22 cellular contexts compared by ENCODE assay signal in the genomic region with DNA sequence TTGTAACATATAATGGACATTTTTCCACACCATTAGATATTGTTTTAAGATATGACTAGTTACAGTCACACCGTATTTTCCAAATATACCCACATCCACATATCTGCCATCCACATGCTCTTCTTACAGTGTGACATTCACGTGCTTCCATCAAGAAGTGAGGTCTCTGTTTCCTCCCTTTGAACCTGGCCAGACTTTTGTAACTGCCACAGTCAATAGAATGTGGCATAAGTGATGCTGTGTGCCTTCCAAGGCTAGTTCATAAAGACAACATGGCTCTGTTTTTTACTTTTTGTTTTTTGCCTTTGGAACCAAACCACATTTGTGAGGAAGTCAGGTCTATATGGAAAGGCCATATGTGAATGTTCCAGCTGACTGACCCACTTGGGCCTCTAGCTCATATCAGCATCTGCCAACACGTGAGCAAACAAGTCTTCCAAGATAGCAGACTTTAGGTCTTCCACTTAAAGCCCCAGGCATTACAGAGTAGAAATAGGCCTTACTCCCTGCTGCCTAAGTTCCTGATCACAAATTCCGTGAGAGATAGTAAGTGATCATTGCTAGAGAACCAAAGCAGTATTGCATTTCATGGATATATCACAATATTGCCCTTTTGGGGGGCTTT. TPM values are rescaled to one million over a fixed set of nuclear protein-coding genes. Genes with fewer than 3 reads are reported as not detected.
DNase-seq lines count a peak whose midpoint lies in the region; ATAC-seq, FAIRE-seq and TF ChIP-seq lines count a peak whose summit lies in the region.
"Had no signal": no experiment of that assay in that cellular context is flagged by ENCODE, and none has a peak within 500 bp of the region (broad histone marks: within the 10 kb centered on the region; RNA-seq: fewer than 3 reads in every experiment).

No MANE protein-coding gene starts in this region.

- no peaks in the 10 kb centered on the region for H3K36me3 Mint-ChIP-seq in natural killer cell treated with Interleukin-12 subunit alpha and Interleukin-12 subunit beta and Interleukin-15 and Interleukin-18, amount 100 ng/mL, for 72 hours
- no peaks in the 10 kb centered on the region for H3K36me3 Mint-ChIP-seq in natural killer cell
- H3K36me3 Mint-ChIP-seq: CD8-positive, alpha-beta T cell had no signal

- no peaks in the 10 kb centered on the region for H3K9me3 ChIP-seq in body of pancreas
- H3K9me3 ChIP-seq in uterus: no peaks in the 10 kb centered on the region
- H3K9me3 ChIP-seq: BLaER1 treated with 17β-estradiol and CSF1 and Interleukin-3, amounts not matched to agents 10 nM and 100 nM had no signal

- ATAC-seq in natural killer cell treated with Interleukin-12 subunit alpha and Interleukin-12 subunit beta and Interleukin-15 and Interleukin-18, amount 100 ng/mL, for 72 hours: no peak
- ATAC-seq in natural killer cell: no peak
- ATAC-seq in HG02938 (IDR thresholded peaks at IDR 0.05; ENCODE audit: unreplicated experiment): peak; percentile 13
- ATAC-seq in body of pancreas: no peak
- ATAC-seq: CD8-positive, alpha-beta T cell had no signal

- H3K27ac Mint-ChIP-seq in natural killer cell treated with Interleukin-12 subunit alpha and Interleukin-12 subunit beta and Interleukin-15 and Interleukin-18, amount 100 ng/mL, for 72 hours: peak overlapping the region in 1 of 2 donors; percentile 77
- H3K27ac Mint-ChIP-seq in natural killer cell: no peak overlapping the region
- H3K27ac Mint-ChIP-seq: CD8-positive, alpha-beta T cell had no signal

- H3K4me1 ChIP-seq in body of pancreas: peaks cover 25% of the 10 kb centered on the region
- H3K4me1 ChIP-seq in uterus: no peaks in the 10 kb centered on the region
- H3K4me1 ChIP-seq: BLaER1 treated with 17β-estradiol and CSF1 and Interleukin-3, amounts not matched to agents 10 nM and 100 nM had no signal

- H3K9me3 Mint-ChIP-seq in natural killer cell treated with Interleukin-12 subunit alpha and Interleukin-12 subunit beta and Interleukin-15 and Interleukin-18, amount 100 ng/mL, for 72 hours: no peaks in the 10 kb centered on the region
- no peaks in the 10 kb centered on the region for H3K9me3 Mint-ChIP-seq in natural killer cell
- H3K9me3 Mint-ChIP-seq: CD8-positive, alpha-beta T cell had no signal

- DNase-seq in natural killer cell treated with Interleukin-12 subunit alpha and Interleukin-12 subunit beta and Interleukin-15 and Interleukin-18, amount 100 ng/mL, for 72 hours (ENCODE audit: low spot score): no peak
- DNase-seq in natural killer cell: no peak
- peak in 3 of 4 donors; percentile 16 to 27 (median 25) for DNase-seq in body of pancreas
- DNase-seq in HTR-8/SVneo (ENCODE audit: insufficient read length, low spot score): no peak
- no peak for DNase-seq in NCI-H1694 treated with DMSO at 0.1 percent for 48 hours (lab: John Stamatoyannopoulos, UW)
- no peak for DNase-seq in uterus
- DNase-seq: Calu3; CD8-positive, alpha-beta T cell; NCI-H1105; NCI-H2081 treated with DMSO at 0.1 percent for 48 hours; NCI-H510A; NCI-H748 treated with DMSO at 0.1 percent for 48 hours; NK-92 treated with Interleukin-12 subunit alpha and Interleukin-12 subunit beta, amount 100 ng/mL, for 24 hours; SHP77 had no signal

- H3K4me3 ChIP-seq in body of pancreas (no peak overlapping the region), uterus (no peak overlapping the region)
- H3K4me3 ChIP-seq: BLaER1 treated with 17β-estradiol and CSF1 and Interleukin-3, amounts not matched to agents 10 nM and 100 nM; SK-N-MC had no signal

- TF ChIP-seq POLR2A in body of pancreas (IDR thresholded peaks at IDR 0.05): no peak
- no peak for TF ChIP-seq POLR2A in uterus (IDR thresholded peaks at IDR 0.05)

- 46 to 49% methylated on average over 4 of the region's 4 CpGs for WGBS in body of pancreas, 2 donors

- H3K4me1 Mint-ChIP-seq in natural killer cell treated with Interleukin-12 subunit alpha and Interleukin-12 subunit beta and Interleukin-15 and Interleukin-18, amount 100 ng/mL, for 72 hours (ENCODE audit: low read depth in 2 of 2): peaks cover 0 to 18% of the 10 kb centered on the region in 2 donors
- no peaks in the 10 kb centered on the region for H3K4me1 Mint-ChIP-seq in natural killer cell

- peaks cover 2 to 7% of the 10 kb centered on the region in 2 donors for H3K27me3 Mint-ChIP-seq in natural killer cell treated with Interleukin-12 subunit alpha and Interleukin-12 subunit beta and Interleukin-15 and Interleukin-18, amount 100 ng/mL, for 72 hours
- H3K27me3 Mint-ChIP-seq in natural killer cell (ENCODE audit: low read depth in 2 of 2): peaks cover under 1 to 3% of the 10 kb centered on the region in 2 donors

- TF ChIP-seq CTCF in natural killer cell (IDR thresholded peaks at IDR 0.05) (no peak), body of pancreas (IDR thresholded peaks at IDR 0.05) (no peak), uterus (IDR thresholded peaks at IDR 0.05) (no peak)

- H3K27me3 ChIP-seq in body of pancreas (no peaks in the 10 kb centered on the region), uterus (no peaks in the 10 kb centered on the region)
- H3K27me3 ChIP-seq: BLaER1 treated with 17β-estradiol and CSF1 and Interleukin-3, amounts not matched to agents 10 nM and 100 nM had no signal

- no peak for FAIRE-seq in HTR-8/SVneo (lab: Jason Lieb, UNC)
- FAIRE-seq: GM18507 had no signal

- H3K27ac ChIP-seq in body of pancreas: no peak overlapping the region
- no peak overlapping the region for H3K27ac ChIP-seq in uterus
- H3K27ac ChIP-seq: BLaER1 treated with 17β-estradiol and CSF1 and Interleukin-3, amounts not matched to agents 10 nM and 100 nM; SK-N-MC had no signal

- H3K36me3 ChIP-seq in body of pancreas (replicated peaks in 1 of 2; ENCODE audit: insufficient read depth in 1 of 2, low read depth in 2 of 2): no peaks in the 10 kb centered on the region
- H3K36me3 ChIP-seq in uterus: no peaks in the 10 kb centered on the region
- H3K36me3 ChIP-seq: BLaER1 treated with 17β-estradiol and CSF1 and Interleukin-3, amounts not matched to agents 10 nM and 100 nM had no signal

- intact Hi-C loops in natural killer cell (cut with micrococcal nuclease) (no loop called here), body of pancreas (cut with DNase I) (no loop called here), uterus (cut with DNase I; ENCODE audit: low total_unique reads) (no loop called here)

- peak overlapping the region; percentile 67 for H3K4me3 Mint-ChIP-seq in natural killer cell treated with Interleukin-12 subunit alpha and Interleukin-12 subunit beta and Interleukin-15 and Interleukin-18, amount 100 ng/mL, for 72 hours
- no peak overlapping the region for H3K4me3 Mint-ChIP-seq in natural killer cell
- H3K4me3 Mint-ChIP-seq: CD8-positive, alpha-beta T cell had no signal

RNA-seq across cellular contexts. Expression of a gene that starts 27.1 kb away (rescaled TPM):
- 10 to 100 TPM; 33.3 to 45.3 TPM for total RNA-seq in natural killer cell treated with Interleukin-12 subunit alpha and Interleukin-12 subunit beta and Interleukin-15 and Interleukin-18, amount 100 ng/mL, for 72 hours
- total RNA-seq in natural killer cell (10 to 100 TPM; 52.9 to 67.3 (median 55.1) TPM), body of pancreas (10 to 100 TPM in 1 of 2 donors, 1 to 10 TPM in 1; 5.3 to 15.8 TPM), uterus (10 to 100 TPM; 18.5 to 68.7 (median 30.7) TPM)

RNA-seq across cellular contexts. Expression of a gene that starts 50.4 kb away (rescaled TPM):
- total RNA-seq in natural killer cell treated with Interleukin-12 subunit alpha and Interleukin-12 subunit beta and Interleukin-15 and Interleukin-18, amount 100 ng/mL, for 72 hours: not detected
- not detected for total RNA-seq in natural killer cell
- 10 to 100 TPM; 12.2 to 17.1 TPM for total RNA-seq in body of pancreas
- 1 to 10 TPM in 2 of 4 donors, under 1 TPM in 2; 0.88 to 4.9 (median 2.1) TPM for total RNA-seq in uterus
- total RNA-seq: CD8-positive, alpha-beta T cell; H4; LHCN-M2; OCI-LY7; RPMI7951 had no signal

Comparison
In these comparisons a context has a peak if more than half of its experiments do, and no peak if none do; other contexts are left out.
1. DNase-seq: peak in body of pancreas (3 of 4); none in natural killer cell treated with Interleukin-12 subunit alpha and Interleukin-12 subunit beta and Interleukin-15 and Interleukin-18, amount 100 ng/mL, for 72 hours (single experiment), natural killer cell (single experiment), HTR-8/SVneo (single experiment), NCI-H1694 treated with DMSO at 0.1 percent for 48 hours (single experiment) and uterus (0 of 2).